ENCODE assay signal across 8 cellular contexts in genomic region chr14:104826197-104826857, GRCh38. TPM values are rescaled to one million over a fixed set of nuclear protein-coding genes. Genes with fewer than 3 reads are reported as not detected.
A peak's percentile ranks its signal among the peaks of the same experiment; 100 is the strongest.
DNase-seq lines count a peak whose midpoint lies in the region; ATAC-seq, FAIRE-seq and TF ChIP-seq lines count a peak whose summit lies in the region.

No MANE protein-coding gene starts in this region.

- peak overlapping the region; percentile 65 for H3K4me3 ChIP-seq in astrocyte (ENCODE audit: insufficient read depth, low read depth, low read length)

- H3K4me1 ChIP-seq in ES-I3 (ENCODE audit: insufficient read depth, low read length): no peaks in the 10 kb centered on the region
- H3K4me1 ChIP-seq in astrocyte (ENCODE audit: insufficient read depth, low read length): peaks cover 14% of the 10 kb centered on the region

- FAIRE-seq in astrocyte (lab: Jason Lieb, UNC): no peak

- no peak overlapping the region for H3K27ac ChIP-seq in astrocyte (ENCODE audit: low read depth, low read length)

- H3K36me3 Mint-ChIP-seq in HFFc6 (ENCODE audit: low read depth) (peaks cover 6% of the 10 kb centered on the region; the same call in 1 of the 2 replicates), astrocyte (ENCODE audit: low read depth, unreplicated experiment) (peaks cover 4% of the 10 kb centered on the region)

- H2AFZ ChIP-seq in astrocyte (ENCODE audit: low read depth, low read length): peak overlapping the region; percentile 98

- H3K79me2 ChIP-seq in astrocyte (ENCODE audit: insufficient read depth, low read length): no peaks in the 10 kb centered on the region

- ATAC-seq in sciatic nerve (peak; percentile 93), HG02973 (IDR thresholded peaks at IDR 0.05; ENCODE audit: unreplicated experiment) (no peak)

- H3K4me2 ChIP-seq in astrocyte (ENCODE audit: low read length): peak overlapping the region; percentile 98

- no peaks in the 10 kb centered on the region for H3K36me3 ChIP-seq in ES-I3 (ENCODE audit: insufficient read depth, low read length)
- no peaks in the 10 kb centered on the region for H3K36me3 ChIP-seq in astrocyte (ENCODE audit: insufficient read depth, low read length)

- H3K9ac ChIP-seq in ES-I3 (ENCODE audit: low read depth, low read length): peak overlapping the region; percentile 97
- H3K9ac ChIP-seq in astrocyte (ENCODE audit: low read length): peak overlapping the region; percentile 67

- H3K27me3 ChIP-seq in astrocyte (ENCODE audit: insufficient read depth, low read length): peaks cover 5% of the 10 kb centered on the region

- H3K4me3 Mint-ChIP-seq in HFFc6 (peak overlapping the region; percentile 92), astrocyte (ENCODE audit: unreplicated experiment) (peak overlapping the region; percentile 85)

- H3K27ac Mint-ChIP-seq in HFFc6 (peak overlapping the region; percentile 75), astrocyte (ENCODE audit: unreplicated experiment) (no peak overlapping the region)

- H4K20me1 ChIP-seq in astrocyte (ENCODE audit: insufficient read depth, low read length): no peaks in the 10 kb centered on the region

- peaks cover 7% of the 10 kb centered on the region; the same call in 1 of the 2 replicates for H3K9me3 Mint-ChIP-seq in HFFc6
- peaks cover 3% of the 10 kb centered on the region for H3K9me3 Mint-ChIP-seq in astrocyte (ENCODE audit: unreplicated experiment)

- peak; percentile 97 for TF ChIP-seq CTCF in HFFc6 (IDR thresholded peaks at IDR 0.05)
- no peak for TF ChIP-seq CTCF in astrocyte (IDR thresholded peaks at IDR 0.05; ENCODE audit: insufficient read depth, low read depth, low read length)

- H3K4me1 Mint-ChIP-seq in HFFc6 (ENCODE audit: low read depth): peaks cover 25% of the 10 kb centered on the region
- peaks cover 2% of the 10 kb centered on the region for H3K4me1 Mint-ChIP-seq in astrocyte (ENCODE audit: low read depth, unreplicated experiment)

- no peaks in the 10 kb centered on the region for H3K9me3 ChIP-seq in ES-I3 (ENCODE audit: control insufficient read depth, insufficient read depth, low read length)
- H3K9me3 ChIP-seq in astrocyte (ENCODE audit: insufficient read depth, low read depth, low read length): peaks cover 6% of the 10 kb centered on the region

- intact Hi-C loops in sciatic nerve (cut with DNase I): no loop called here

- H3K27me3 Mint-ChIP-seq in HFFc6 (ENCODE audit: insufficient read depth) (peaks cover 1% of the 10 kb centered on the region; the same call in 1 of the 2 replicates), astrocyte (ENCODE audit: low read depth, unreplicated experiment) (peaks cover 10% of the 10 kb centered on the region)

- peak; percentile 66 for DNase-seq in HFFc6
- DNase-seq in NCI-H146 (lab: John Stamatoyannopoulos, UW): peak; percentile 89
- DNase-seq in T-helper 9 cell: peak; percentile 99
- DNase-seq in astrocyte (ENCODE audit: low read depth): peak; percentile 15
- peak; percentile 50 to 98 (median 81) for DNase-seq in hypothalamus (lab: John Stamatoyannopoulos, UW)
- DNase-seq in sciatic nerve (ENCODE audit: low spot score): peak; percentile 97

RNA-seq across cellular contexts. Expression of gene ZBTB42, which starts 25.4 kb away (rescaled TPM):
- 1 to 10 TPM; 1.3 to 1.8 (median 1.5) TPM for total RNA-seq in HFFc6 (2021; fragmentation: NEBNext Ultra II Directional; extraction: Animal tissue kit (Norgen Biotek cat#: 25700))
- 6.6 and 6.9 TPM in 2 replicates for total RNA-seq in astrocyte
- total RNA-seq in sciatic nerve: 3.6 TPM

RNA-seq across cellular contexts. Expression of gene AKT1, which starts 30.8 kb away (rescaled TPM):
- total RNA-seq in HFFc6 (2021; fragmentation: NEBNext Ultra II Directional; extraction: Animal tissue kit (Norgen Biotek cat#: 25700)): 100 to 1,000 TPM; 164 to 191 (median 173) TPM
- total RNA-seq in astrocyte (148 and 155 TPM in 2 replicates), sciatic nerve (90.4 TPM)

RNA-seq across cellular contexts. Expression of gene CEP170B, which starts 38.7 kb away (rescaled TPM):
- 10 to 100 TPM; 29.9 to 34.9 (median 32.0) TPM for total RNA-seq in HFFc6 (2021; fragmentation: NEBNext Ultra II Directional; extraction: Animal tissue kit (Norgen Biotek cat#: 25700))
- total RNA-seq in astrocyte (50.3 and 55.4 TPM in 2 replicates), sciatic nerve (15.3 TPM)

Comparison
In these comparisons a context has a peak if more than half of its experiments do, and no peak if none do; other contexts are left out.
1. DNase-seq: peak in every context shown above with its lines; median percentile 99 in T-helper 9 cell; 97 in sciatic nerve; 89 in NCI-H146; 81 in hypothalamus; 66 in HFFc6; 15 in astrocyte.